Comparison of ENCODE assay signal across 8 cellular contexts in genomic region chr3:45596290-45596791, GRCh38. TPM values are rescaled to one million over a fixed set of nuclear protein-coding genes. Genes with fewer than 3 reads are reported as not detected.
A peak's percentile ranks its signal among the peaks of the same experiment; 100 is the strongest.
DNase-seq lines count a peak whose midpoint lies in the region; ATAC-seq and TF ChIP-seq lines count a peak whose summit lies in the region.

No MANE protein-coding gene starts in this region.

- no peaks in the 10 kb centered on the region for H3K27me3 ChIP-seq in CD8-positive, alpha-beta memory T cell (ENCODE audit: insufficient read depth, low read length, poor library complexity, severe bottlenecking)
- H3K27me3 ChIP-seq in ascending aorta = no peaks in the 10 kb centered on the region
- H3K27me3 ChIP-seq in muscle layer of colon (ENCODE audit: control insufficient read depth in 1 of 2, insufficient read depth in 2 of 2, low read length in 2 of 2) = no peaks in the 10 kb centered on the region

- POLR2A ChIA-PET in CD8-positive, alpha-beta memory T cell (lab: Charles Lee) = interaction anchor here (0.7 to 1.2 kb wide), 2 partner anchors 34 to 588 kb away, joined by 3 to 8 read pairs; no protein-coding TSS in a partner anchor

- peak overlapping the region; percentile 37 for H3K9ac ChIP-seq in muscle layer of colon (ENCODE audit: low read length)

- H3K27ac Mint-ChIP-seq in CD8-positive, alpha-beta memory T cell = peak overlapping the region; percentile 58 to 92 (median 86)

- H3K36me3 Mint-ChIP-seq in CD8-positive, alpha-beta memory T cell = peaks cover 0 to 24% (median 2%) of the 10 kb centered on the region in 3 donors

- ATAC-seq in GM19397 (IDR thresholded peaks at IDR 0.05; ENCODE audit: unreplicated experiment) = peak; percentile 43
- ATAC-seq in HG03558 (IDR thresholded peaks at IDR 0.05; ENCODE audit: extremely low read depth, unreplicated experiment) = peak; percentile 34

- TF ChIP-seq CTCF in ascending aorta (IDR thresholded peaks at IDR 0.05) = no peak

- peaks cover 71 to 84% (median 82%) of the 10 kb centered on the region in 3 donors for H3K4me1 Mint-ChIP-seq in CD8-positive, alpha-beta memory T cell

- intact Hi-C loops in ascending aorta (cut with DNase I) = loop anchor here (10.0 kb wide), 2 partner anchors 248 to 398 kb away; partner anchors contain the start of genes FYCO1 and LZTFL1

- no peak for DNase-seq in CD8-positive, alpha-beta memory T cell
- DNase-seq in ascending aorta (ENCODE audit: low spot score in 2 of 2) (no peak), epidermal melanocyte (ENCODE audit: insufficient read length, low spot score) (no peak), NCI-H1436 (lab: John Stamatoyannopoulos, UW) (no peak), NCI-H187 (lab: John Stamatoyannopoulos, UW) (no peak)

- H3K4me3 Mint-ChIP-seq in CD8-positive, alpha-beta memory T cell = peak overlapping the region; percentile 87 to 96 (median 93)

- no peak overlapping the region for H3K27ac ChIP-seq in CD8-positive, alpha-beta memory T cell (ENCODE audit: low read depth, low read length)
- H3K27ac ChIP-seq in ascending aorta = peak overlapping the region; percentile 91 to 96
- no peak overlapping the region for H3K27ac ChIP-seq in muscle layer of colon (ENCODE audit: low read depth, low read length)

- H3K4me3 ChIP-seq in CD8-positive, alpha-beta memory T cell (ENCODE audit: low read length) = peak overlapping the region; percentile 43
- peak overlapping the region; percentile 81 to 91 for H3K4me3 ChIP-seq in ascending aorta
- H3K4me3 ChIP-seq in muscle layer of colon (ENCODE audit: low read depth in 1 of 2, low read length in 2 of 2) = peak overlapping the region in 1 of 2 donors; percentile 81

- H3K9me3 Mint-ChIP-seq in CD8-positive, alpha-beta memory T cell = no peaks in the 10 kb centered on the region

- CTCF ChIA-PET in CD8-positive, alpha-beta memory T cell (lab: Charles Lee) = interaction anchor here (1.0 to 4.3 kb wide), 3 partner anchors 34 to 64 kb away, joined by 3 to 28 read pairs (median 7); no protein-coding TSS in a partner anchor

- H3K9me3 ChIP-seq in CD8-positive, alpha-beta memory T cell (ENCODE audit: low read length) = no peaks in the 10 kb centered on the region
- no peaks in the 10 kb centered on the region for H3K9me3 ChIP-seq in ascending aorta
- no peaks in the 10 kb centered on the region for H3K9me3 ChIP-seq in muscle layer of colon (ENCODE audit: low read length)

- peaks cover 70% of the 10 kb centered on the region for H3K4me1 ChIP-seq in CD8-positive, alpha-beta memory T cell (ENCODE audit: insufficient read depth, low read length)
- peaks cover 30 to 56% of the 10 kb centered on the region in 2 donors for H3K4me1 ChIP-seq in ascending aorta
- H3K4me1 ChIP-seq in muscle layer of colon (ENCODE audit: insufficient read depth, low read length) = peaks cover 68% of the 10 kb centered on the region

- H3K27me3 Mint-ChIP-seq in CD8-positive, alpha-beta memory T cell = no peaks in the 10 kb centered on the region

- H3K36me3 ChIP-seq in CD8-positive, alpha-beta memory T cell (ENCODE audit: insufficient read depth, low read length) = no peaks in the 10 kb centered on the region
- H3K36me3 ChIP-seq in ascending aorta = no peaks in the 10 kb centered on the region
- no peaks in the 10 kb centered on the region for H3K36me3 ChIP-seq in muscle layer of colon (ENCODE audit: insufficient read depth, low read length)

RNA-seq across cellular contexts. Expression of gene LIMD1, which starts 1.8 kb away (rescaled TPM):
- total RNA-seq in CD8-positive, alpha-beta memory T cell = 10 to 100 TPM; 27.0 to 27.2 TPM
- polyA plus RNA-seq in CD8-positive, alpha-beta memory T cell = 5.8 TPM
- total RNA-seq in ascending aorta = 36.8 TPM

Comparison
In these comparisons a context has a peak if more than half of its experiments do, and no peak if none do; other contexts are left out.
1. H3K27ac ChIP-seq: peak in ascending aorta (2 of 2); none in CD8-positive, alpha-beta memory T cell (single experiment) and muscle layer of colon (single experiment).